1 cellular context compared by ENCODE assay signal in the genomic region with DNA sequence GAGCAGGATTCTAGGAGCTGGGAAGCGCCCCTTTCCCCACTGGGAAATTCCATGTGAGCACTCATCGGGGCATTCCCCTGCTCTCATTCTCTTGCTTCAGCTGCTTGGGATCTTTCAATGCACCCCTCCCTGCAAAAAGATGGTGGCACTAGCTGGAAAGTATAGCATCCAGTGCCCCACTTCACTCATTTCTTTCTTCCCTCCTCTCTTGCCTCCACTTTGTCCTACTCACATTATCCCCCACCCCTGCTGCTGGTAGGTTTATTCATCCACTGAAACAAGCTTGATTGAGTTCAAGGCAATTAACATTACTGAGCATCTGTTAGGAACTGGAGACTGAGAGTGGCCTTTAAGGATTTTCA.
TF ChIP-seq lines count a peak whose summit lies in the region.

No MANE protein-coding gene starts in this region.

TF ChIP-seq in H1, 55 proteins besides CTCF, POLR2A, EP300 and RAD21:
- no peak for TF ChIP-seq KDM4A (IDR thresholded peaks at IDR 0.05; ENCODE audit: low read depth, low read length, severe bottlenecking)
- TF ChIP-seq HDAC6 (IDR thresholded peaks at IDR 0.05; ENCODE audit: low read depth, low read length), result no peak
- peak; percentile 41; the same call in 1 of the 2 replicates for TF ChIP-seq BRCA1 (IDR thresholded peaks at IDR 0.05; ENCODE audit: low read depth, low read length)
- TF ChIP-seq SP2 (IDR thresholded peaks at IDR 0.05; ENCODE audit: low read length), result no peak
- TF ChIP-seq RBBP5 (IDR thresholded peaks at IDR 0.05; ENCODE audit: borderline replicate concordance, low read depth, low read length), result no peak
- TF ChIP-seq, protein P1, sequence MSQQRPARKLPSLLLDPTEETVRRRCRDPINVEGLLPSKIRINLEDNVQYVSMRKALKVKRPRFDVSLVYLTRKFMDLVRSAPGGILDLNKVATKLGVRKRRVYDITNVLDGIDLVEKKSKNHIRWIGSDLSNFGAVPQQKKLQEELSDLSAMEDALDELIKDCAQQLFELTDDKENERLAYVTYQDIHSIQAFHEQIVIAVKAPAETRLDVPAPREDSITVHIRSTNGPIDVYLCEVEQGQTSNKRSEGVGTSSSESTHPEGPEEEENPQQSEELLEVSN (IDR thresholded peaks at IDR 0.05), result peak; percentile 16; the same call in 1 of the 2 replicates
